Comparison of ENCODE assay signal across 8 cellular contexts in genomic region chr22:46798366-46799057, GRCh38. TPM values are rescaled to one million over a fixed set of nuclear protein-coding genes. Genes with fewer than 3 reads are reported as not detected.
DNase-seq lines count a peak whose midpoint lies in the region; ATAC-seq and TF ChIP-seq lines count a peak whose summit lies in the region.

No MANE protein-coding gene starts in this region.

- no peaks in the 10 kb centered on the region for H3K27me3 ChIP-seq in BLaER1
- H3K27me3 ChIP-seq in endodermal cell (ENCODE audit: control insufficient read depth, insufficient read depth, low read length, poor library complexity, severe bottlenecking), result no peaks in the 10 kb centered on the region

- H3K4me1 ChIP-seq in BLaER1, result peaks cover 48% of the 10 kb centered on the region
- no peaks in the 10 kb centered on the region for H3K4me1 ChIP-seq in endodermal cell (ENCODE audit: control insufficient read depth, insufficient read depth, low read length)

- WGBS in endodermal cell (ENCODE audit: insufficient coverage in 1 of 2, insufficient read length in 1 of 2), 2 experiments, result 40 to 43% methylated on average over 17 to 22 of the region's 22 CpGs

- peak; percentile 42 for DNase-seq in HFF-Myc (ENCODE audit: extremely low read depth, low read depth)
- DNase-seq in NCI-H82 (lab: John Stamatoyannopoulos, UW), result peak; percentile 71
- peak; percentile 80 for DNase-seq in activated CD8-positive, alpha-beta memory T cell treated with anti-CD3 and anti-CD28 coated beads, Interleukin-2, amount 10 ng/mL, durations not matched to agents 7 days and 5 days
- peak; percentile 95 for DNase-seq in endodermal cell
- peak; percentile 82 for DNase-seq in midbrain (lab: John Stamatoyannopoulos, UW)
- peak; percentile 41 to 44 for DNase-seq in stimulated activated CD8-positive, alpha-beta memory T cell treated with anti-CD3 and anti-CD28 coated beads, Interleukin-4, amount 100 ng/mL, for 1 hour (ENCODE audit: low read depth in 2 of 2, low spot score in 1 of 2)

- no peak overlapping the region for H3K4me3 Mint-ChIP-seq in activated CD8-positive, alpha-beta memory T cell treated with anti-CD3 and anti-CD28 coated beads, Interleukin-2, amount 10 ng/mL, durations not matched to agents 7 days and 5 days
- no peak overlapping the region for H3K4me3 Mint-ChIP-seq in endodermal cell

- H3K27ac ChIP-seq in BLaER1 (no peak overlapping the region), endodermal cell (ENCODE audit: low read depth, low read length) (no peak overlapping the region)

- H3K27me3 Mint-ChIP-seq in activated CD8-positive, alpha-beta memory T cell treated with anti-CD3 and anti-CD28 coated beads, Interleukin-2, amount 10 ng/mL, durations not matched to agents 7 days and 5 days, result no peaks in the 10 kb centered on the region
- H3K27me3 Mint-ChIP-seq in endodermal cell (ENCODE audit: insufficient read depth), result no peaks in the 10 kb centered on the region

- H3K9me3 Mint-ChIP-seq in activated CD8-positive, alpha-beta memory T cell treated with anti-CD3 and anti-CD28 coated beads, Interleukin-2, amount 10 ng/mL, durations not matched to agents 7 days and 5 days (ENCODE audit: low read depth), result no peaks in the 10 kb centered on the region
- no peaks in the 10 kb centered on the region for H3K9me3 Mint-ChIP-seq in endodermal cell

- H3K4me3 ChIP-seq in BLaER1 (no peak overlapping the region), HFF-Myc (replicated peaks; ENCODE audit: low read depth, low read length) (no peak overlapping the region), endodermal cell (ENCODE audit: low read length) (no peak overlapping the region)

- H3K27ac Mint-ChIP-seq in activated CD8-positive, alpha-beta memory T cell treated with anti-CD3 and anti-CD28 coated beads, Interleukin-2, amount 10 ng/mL, durations not matched to agents 7 days and 5 days, result peak overlapping the region; percentile 54
- H3K27ac Mint-ChIP-seq in endodermal cell, result peak overlapping the region; percentile 40

- peaks cover 21% of the 10 kb centered on the region for H3K36me3 Mint-ChIP-seq in activated CD8-positive, alpha-beta memory T cell treated with anti-CD3 and anti-CD28 coated beads, Interleukin-2, amount 10 ng/mL, durations not matched to agents 7 days and 5 days
- peaks cover 48% of the 10 kb centered on the region for H3K36me3 Mint-ChIP-seq in endodermal cell (ENCODE audit: low read depth)

- H3K36me3 ChIP-seq in BLaER1, result peaks cover 84% of the 10 kb centered on the region
- peaks cover 33% of the 10 kb centered on the region for H3K36me3 ChIP-seq in endodermal cell (ENCODE audit: control insufficient read depth, insufficient read depth, low read length)

- CTCF ChIA-PET in activated CD8-positive, alpha-beta memory T cell treated with anti-CD3 and anti-CD28 coated beads, Interleukin-2, amount 10 ng/mL, durations not matched to agents 7 days and 5 days (lab: Charles Lee), result interaction anchor here (0.7 to 1.8 kb wide), 19 partner anchors 10 to 291 kb away, joined by 3 to 23 read pairs (median 4); partner anchors contain the start of gene TBC1D22A

- TF ChIP-seq CTCF in HFF-Myc (IDR thresholded peaks at IDR 0.05; ENCODE audit: low read depth, low read length, missing control alignments) (peak; percentile 98), endodermal cell (conservative IDR thresholded peaks at IDR 0.05) (peak; percentile 94)

- no peak overlapping the region for H3K9ac ChIP-seq in BLaER1
- H3K9ac ChIP-seq in endodermal cell (ENCODE audit: extremely low read depth, low read length, poor library complexity, severe bottlenecking), result no peak overlapping the region

- H3K4me2 ChIP-seq in BLaER1, result peak overlapping the region; percentile 47

- H3K9me3 ChIP-seq in BLaER1, result no peaks in the 10 kb centered on the region
- H3K9me3 ChIP-seq in endodermal cell (ENCODE audit: control insufficient read depth, low read length), result no peaks in the 10 kb centered on the region

- peak; percentile 88 for ATAC-seq in activated CD8-positive, alpha-beta memory T cell treated with anti-CD3 and anti-CD28 coated beads, Interleukin-2, amount 10 ng/mL, durations not matched to agents 7 days and 5 days
- ATAC-seq in GM18502 (IDR thresholded peaks at IDR 0.05; ENCODE audit: poor library complexity, unreplicated experiment), result no peak

- peaks cover 6% of the 10 kb centered on the region for H3K4me1 Mint-ChIP-seq in activated CD8-positive, alpha-beta memory T cell treated with anti-CD3 and anti-CD28 coated beads, Interleukin-2, amount 10 ng/mL, durations not matched to agents 7 days and 5 days
- peaks cover 16% of the 10 kb centered on the region for H3K4me1 Mint-ChIP-seq in endodermal cell

- peaks cover 97% of the 10 kb centered on the region for H4K20me1 ChIP-seq in BLaER1

RNA-seq across cellular contexts. Expression of gene TBC1D22A, which starts 36.1 kb away (rescaled TPM):
- 10 to 100 TPM; 32.6 to 44.9 TPM for total RNA-seq in activated CD8-positive, alpha-beta memory T cell treated with anti-CD3 and anti-CD28 coated beads, Interleukin-2, amount 10 ng/mL, durations not matched to agents 7 days and 5 days
- total RNA-seq in endodermal cell, result 10 to 100 TPM; 21.0 to 27.9 TPM
- 11.4 TPM for polyA plus RNA-seq in endodermal cell (2013, experiment 1 of 2)
- 11.7 TPM for polyA plus RNA-seq in endodermal cell (2013, experiment 2 of 2)

Comparison
In these comparisons a context has a peak if more than half of its experiments do, and no peak if none do; other contexts are left out.
1. DNase-seq: peak in every context shown above with its lines; median percentile 95 in endodermal cell; 82 in midbrain; 80 in activated CD8-positive, alpha-beta memory T cell treated with anti-CD3 and anti-CD28 coated beads, Interleukin-2, amount 10 ng/mL, durations not matched to agents 7 days and 5 days; 71 in NCI-H82; 42 in stimulated activated CD8-positive, alpha-beta memory T cell treated with anti-CD3 and anti-CD28 coated beads, Interleukin-4, amount 100 ng/mL, for 1 hour; 42 in HFF-Myc.